ENCODE assay signal across 1 cellular context in genomic region chr7:51357821-51358220, GRCh38.
A peak's percentile ranks its signal among the peaks of the same experiment; 100 is the strongest.
TF ChIP-seq lines count a peak whose summit lies in the region.

No MANE protein-coding gene starts in this region.

TF ChIP-seq in HepG2, 621 proteins besides CTCF, POLR2A, EP300 and RAD21 (continued from another document):
- TF ChIP-seq POGK (CRISPR knock-in tag; conservative IDR thresholded peaks at IDR 0.05) (no peak), ZNF124 (CRISPR knock-in tag; IDR thresholded peaks at IDR 0.05) (no peak), STAG1 (CRISPR knock-in tag; IDR thresholded peaks at IDR 0.05) (0 out of 2 replicates have a peak, but pooled peaks have one; percentile 2)
